20 cellular contexts compared by ENCODE assay signal in the genomic region with DNA sequence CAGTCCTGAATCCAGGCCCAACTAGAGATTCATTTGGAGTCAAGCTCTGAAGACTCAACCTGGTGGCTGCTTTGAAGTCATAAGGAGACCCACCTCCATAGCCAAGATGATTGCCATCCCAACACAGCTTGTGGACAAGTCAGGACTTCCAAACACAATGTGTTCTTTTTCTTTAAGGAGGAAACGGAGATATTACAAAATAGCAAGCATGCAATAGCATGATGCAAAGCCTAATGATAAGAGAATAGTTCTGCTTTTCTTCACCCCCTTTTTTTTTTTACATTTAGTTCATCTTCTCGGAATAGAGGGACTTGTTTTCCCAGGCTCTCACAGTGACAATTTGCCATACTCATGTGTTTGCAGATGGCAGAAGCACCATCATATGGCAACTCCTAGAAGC.
DNase-seq lines count a peak whose midpoint lies in the region; ATAC-seq and TF ChIP-seq lines count a peak whose summit lies in the region.
"Had no signal": no experiment of that assay in that cellular context is flagged by ENCODE, and none has a peak within 500 bp of the region (broad histone marks: within the 10 kb centered on the region; RNA-seq: fewer than 3 reads in every experiment).

No MANE protein-coding gene starts in this region.

- TF ChIP-seq CTCF in HL-60 (IDR thresholded peaks at IDR 0.05; ENCODE audit: insufficient read depth, low read length) (no peak), lower lobe of right lung (IDR thresholded peaks at IDR 0.05) (no peak), SK-N-SH (IDR thresholded peaks at IDR 0.05) (no peak), vagina (IDR thresholded peaks at IDR 0.05) (no peak)

- H3K9ac ChIP-seq in SK-N-SH: no peak overlapping the region

- CTCF ChIA-PET in SK-N-SH (lab: Yijun Ruan, JAX): interaction anchor here (1.0 to 1.5 kb wide), 3 partner anchors 48 to 148 kb away, joined by 3 read pairs; no protein-coding TSS in a partner anchor

- H3K4me2 ChIP-seq in SK-N-SH: no peak overlapping the region

- TF ChIP-seq RAD21 in SK-N-SH (IDR thresholded peaks at IDR 0.05; ENCODE audit: low read length): no peak

- no peaks in the 10 kb centered on the region for H3K9me2 ChIP-seq in SK-N-SH

- WGBS in SK-N-SH (ENCODE audit: low lambda C conversion rate): 37% methylated on average over 2 of the region's 2 CpGs

- no peaks in the 10 kb centered on the region for H3K4me1 ChIP-seq in lower lobe of right lung
- no peaks in the 10 kb centered on the region for H3K4me1 ChIP-seq in SK-N-SH (ENCODE audit: control insufficient read depth in 1 of 2, insufficient read depth in 2 of 2, low read depth in 1 of 2, low read length in 1 of 2)
- no peaks in the 10 kb centered on the region for H3K4me1 ChIP-seq in vagina

- no peak for TF ChIP-seq POLR2A in vagina (IDR thresholded peaks at IDR 0.05)

- peak; percentile 21 to 37 for ATAC-seq in lower lobe of right lung
- ATAC-seq: T-cell had no signal

- DNase-seq in AML-193 (lab: John Stamatoyannopoulos, UW): peak; percentile 65 to 79
- DNase-seq in HL-60 (ENCODE audit: low read depth in 1 of 2, low spot score in 1 of 2): peak in 1 of 2 experiments; percentile 56
- peak; percentile 45 for DNase-seq in SKM-1 (lab: John Stamatoyannopoulos, UW; ENCODE audit: unreplicated experiment)
- no peak for DNase-seq in lower lobe of right lung
- no peak for DNase-seq in SK-N-SH
- no peak for DNase-seq in vagina (ENCODE audit: extremely low spot score in 2 of 2)
- DNase-seq in NCI-H2081 (lab: John Stamatoyannopoulos, UW): no peak
- DNase-seq in NCI-H1930 (lab: John Stamatoyannopoulos, UW): no peak
- DNase-seq: DMS79; Kasumi-1; NCI-H1092; NCI-H1436; NCI-H2029; NCI-H226; NCI-H510A treated with DMSO at 0.1 percent for 48 hours; NCI-H774; NK-92 treated with Interleukin-12 subunit alpha and Interleukin-12 subunit beta, amount 100 ng/mL, for 24 hours; Right ventricle myocardium superior; T-cell had no signal

- peak overlapping the region; percentile 11 for H3K27ac ChIP-seq in HL-60 (replicated peaks)
- no peak overlapping the region for H3K27ac ChIP-seq in lower lobe of right lung
- H3K27ac ChIP-seq in SK-N-SH (ENCODE audit: low read depth in 2 of 2, low read length in 1 of 2): no peak overlapping the region
- no peak overlapping the region for H3K27ac ChIP-seq in vagina
- H3K27ac ChIP-seq: C4-2B had no signal

- H3K36me3 ChIP-seq in lower lobe of right lung (no peaks in the 10 kb centered on the region), SK-N-SH (replicated peaks in 1 of 2; ENCODE audit: control insufficient read depth in 1 of 2, insufficient read depth in 2 of 2, low read length in 1 of 2) (no peaks in the 10 kb centered on the region), vagina (no peaks in the 10 kb centered on the region)

- H3K79me2 ChIP-seq in SK-N-SH (ENCODE audit: insufficient read depth): no peaks in the 10 kb centered on the region

- no peaks in the 10 kb centered on the region for H3F3A ChIP-seq in SK-N-SH (replicated peaks; ENCODE audit: insufficient read depth)

- H2AFZ ChIP-seq in SK-N-SH (ENCODE audit: low read depth): no peak overlapping the region

- H4K20me1 ChIP-seq in SK-N-SH (ENCODE audit: insufficient read depth): no peaks in the 10 kb centered on the region

- no peaks in the 10 kb centered on the region for H3K9me3 ChIP-seq in lower lobe of right lung
- H3K9me3 ChIP-seq in SK-N-SH: no peaks in the 10 kb centered on the region
- H3K9me3 ChIP-seq in vagina: no peaks in the 10 kb centered on the region

- no peak for TF ChIP-seq EP300 in SK-N-SH (IDR thresholded peaks at IDR 0.05; ENCODE audit: borderline replicate concordance in 1 of 2, low read depth in 1 of 2, low read length in 1 of 2)

- H3K27me3 ChIP-seq in HL-60 (ENCODE audit: insufficient read depth, poor library complexity, severe bottlenecking): no peaks in the 10 kb centered on the region
- H3K27me3 ChIP-seq in lower lobe of right lung (ENCODE audit: low read depth): no peaks in the 10 kb centered on the region
- no peaks in the 10 kb centered on the region for H3K27me3 ChIP-seq in SK-N-SH (ENCODE audit: insufficient read depth)
- H3K27me3 ChIP-seq in vagina: no peaks in the 10 kb centered on the region

- intact Hi-C loops in lower lobe of right lung (cut with DNase I): no loop called here
- intact Hi-C loops in vagina (cut with DNase I): no loop called here

- H3K4me3 ChIP-seq in HL-60 (replicated peaks; ENCODE audit: insufficient read depth, low read length): no peak overlapping the region
- no peak overlapping the region for H3K4me3 ChIP-seq in lower lobe of right lung
- H3K4me3 ChIP-seq in SK-N-SH (ENCODE audit: low read depth in 2 of 2, low read length in 1 of 2): no peak overlapping the region
- H3K4me3 ChIP-seq in vagina: no peak overlapping the region

- POLR2A ChIA-PET in SK-N-SH (lab: Yijun Ruan, JAX): no interaction called here

TF ChIP-seq in SK-N-SH, 30 proteins besides CTCF, POLR2A, EP300 and RAD21:
- no peak for TF ChIP-seq FOXM1 (IDR thresholded peaks at IDR 0.05; ENCODE audit: low read depth)
- TF ChIP-seq GABPA (IDR thresholded peaks at IDR 0.05; ENCODE audit: low read depth): no peak
- TF ChIP-seq NFIC (IDR thresholded peaks at IDR 0.05; ENCODE audit: borderline replicate concordance): no peak
- no peak for TF ChIP-seq NRF1 (IDR thresholded peaks at IDR 0.05; ENCODE audit: low read depth, low read length)
- no peak for TF ChIP-seq GATA2 (CRISPR knock-in tag; IDR thresholded peaks at IDR 0.05)
- no peak for TF ChIP-seq RXRA (IDR thresholded peaks at IDR 0.05; ENCODE audit: borderline replicate concordance, low read depth)
- no peak for TF ChIP-seq FOSL2 (IDR thresholded peaks at IDR 0.05; ENCODE audit: borderline replicate concordance, low read depth)
- TF ChIP-seq MEF2A (IDR thresholded peaks at IDR 0.05; ENCODE audit: borderline replicate concordance, low read depth): no peak
- no peak for TF ChIP-seq TEAD4 (IDR thresholded peaks at IDR 0.05; ENCODE audit: borderline replicate concordance, insufficient read depth)
- TF ChIP-seq POLR2AphosphoS5 (IDR thresholded peaks at IDR 0.05; ENCODE audit: low read depth, low read length): no peak
- TF ChIP-seq, protein P1, sequence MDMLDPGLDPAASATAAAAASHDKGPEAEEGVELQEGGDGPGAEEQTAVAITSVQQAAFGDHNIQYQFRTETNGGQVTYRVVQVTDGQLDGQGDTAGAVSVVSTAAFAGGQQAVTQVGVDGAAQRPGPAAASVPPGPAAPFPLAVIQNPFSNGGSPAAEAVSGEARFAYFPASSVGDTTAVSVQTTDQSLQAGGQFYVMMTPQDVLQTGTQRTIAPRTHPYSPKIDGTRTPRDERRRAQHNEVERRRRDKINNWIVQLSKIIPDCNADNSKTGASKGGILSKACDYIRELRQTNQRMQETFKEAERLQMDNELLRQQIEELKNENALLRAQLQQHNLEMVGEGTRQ (IDR thresholded peaks at IDR 0.05; ENCODE audit: borderline replicate concordance, low read depth, low read length): no peak
- TF ChIP-seq RCOR1 (IDR thresholded peaks at IDR 0.05; ENCODE audit: low read length): no peak
- no peak for TF ChIP-seq RFX5 (IDR thresholded peaks at IDR 0.05; ENCODE audit: low read length)
- no peak for TF ChIP-seq SIN3A (IDR thresholded peaks at IDR 0.05; ENCODE audit: borderline replicate concordance, low read depth, low read length)

Comparison
In these comparisons a context has a peak if more than half of its experiments do, and no peak if none do; other contexts are left out.
1. DNase-seq: peak in AML-193 (2 of 2) and SKM-1 (single experiment); none in lower lobe of right lung (single experiment), SK-N-SH (single experiment), vagina (0 of 2), NCI-H2081 (0 of 2) and NCI-H1930 (0 of 2).